Comparison of ENCODE assay signal across 23 cellular contexts in genomic region chr1:39044762-39045161, GRCh38. TPM values are rescaled to one million over a fixed set of nuclear protein-coding genes. Genes with fewer than 3 reads are reported as not detected.
A peak's percentile ranks its signal among the peaks of the same experiment; 100 is the strongest.
DNase-seq lines count a peak whose midpoint lies in the region; ATAC-seq and TF ChIP-seq lines count a peak whose summit lies in the region.
"Had no signal": no experiment of that assay in that cellular context is flagged by ENCODE, and none has a peak within 500 bp of the region (broad histone marks: within the 10 kb centered on the region; RNA-seq: fewer than 3 reads in every experiment).

No MANE protein-coding gene starts in this region.

- H3K4me1 Mint-ChIP-seq in CD8-positive, alpha-beta memory T cell, result peaks cover 0 to 1% (median 0%) of the 10 kb centered on the region in 3 donors

- H3K4me3 Mint-ChIP-seq in CD8-positive, alpha-beta memory T cell, result no peak overlapping the region
- H3K4me3 Mint-ChIP-seq: activated CD4-positive, alpha-beta memory T cell treated with anti-CD3 and anti-CD28 coated beads, Interleukin-2, amount 10 ng/mL, durations not matched to agents 7 days and 5 days; naive thymus-derived CD8-positive, alpha-beta T cell; T-helper 1 cell treated with Interleukin-12 subunit alpha and Interleukin-12 subunit beta and Interleukin-4 antibody, amounts not matched to agents 30 μg/mL and 1 μg/mL, for 36 hours had no signal

- no TSS peak for BruUV-seq in HCT116 (replicated peaks; lab: Mats Ljungman, UMichigan)

- no peak overlapping the region for H3K27ac ChIP-seq in HCT116 (ENCODE audit: low read depth, low read length)
- no peak overlapping the region for H3K27ac ChIP-seq in CD8-positive, alpha-beta memory T cell (ENCODE audit: low read depth, low read length)
- H3K27ac ChIP-seq: cardiac muscle cell, pancreas had no signal

- RAD21 ChIA-PET in HCT116 (lab: Charles Lee; ENCODE audit: low non-redundant PET in 1 of 2, low total read pairs in 2 of 2, uncharacterized antibody in 2 of 2, unreplicated experiment in 2 of 2), result no interaction called here

- no peaks in the 10 kb centered on the region for H3K27me3 Mint-ChIP-seq in CD8-positive, alpha-beta memory T cell
- H3K27me3 Mint-ChIP-seq: activated CD4-positive, alpha-beta memory T cell treated with anti-CD3 and anti-CD28 coated beads, Interleukin-2, amount 10 ng/mL, durations not matched to agents 7 days and 5 days; naive thymus-derived CD8-positive, alpha-beta T cell had no signal

- TF ChIP-seq RAD21 in HCT116 (IDR thresholded peaks at IDR 0.05; ENCODE audit: low read depth), result no peak

- ATAC-seq in HCT116, result peak; percentile 68
- no peak for ATAC-seq in HG03571 (IDR thresholded peaks at IDR 0.05; ENCODE audit: unreplicated experiment)
- ATAC-seq: heart left ventricle; naive thymus-derived CD8-positive, alpha-beta T cell; pancreas; right cardiac atrium; Right ventricle myocardium inferior had no signal

- peak overlapping the region in 3 of 8 donors; percentile 29 to 76 (median 67) for H3K27ac Mint-ChIP-seq in CD8-positive, alpha-beta memory T cell
- H3K27ac Mint-ChIP-seq: activated CD4-positive, alpha-beta memory T cell treated with anti-CD3 and anti-CD28 coated beads, Interleukin-2, amount 10 ng/mL, durations not matched to agents 7 days and 5 days; T-helper 1 cell treated with Interleukin-12 subunit alpha and Interleukin-12 subunit beta and Interleukin-4 antibody, amounts not matched to agents 30 μg/mL and 1 μg/mL, for 36 hours had no signal

- no peak overlapping the region for H3K4me3 ChIP-seq in HCT116 (replicated peaks in 1 of 2; ENCODE audit: low read depth in 1 of 2, low read length in 2 of 2)
- H3K4me3 ChIP-seq in CD8-positive, alpha-beta memory T cell (ENCODE audit: low read length), result no peak overlapping the region
- H3K4me3 ChIP-seq: cardiac muscle cell, heart left ventricle, pancreas had no signal

- H3K79me2 ChIP-seq in HCT116 (ENCODE audit: insufficient read depth, low read length), result no peaks in the 10 kb centered on the region

- intact Hi-C loops in HCT116 (cut with micrococcal nuclease), result no loop called here

- CTCF ChIA-PET in HCT116 (lab: Charles Lee), result no interaction called here
- CTCF ChIA-PET in CD8-positive, alpha-beta memory T cell (lab: Charles Lee), result no interaction called here

- no peak overlapping the region for H2AFZ ChIP-seq in HCT116 (ENCODE audit: low read depth, low read length, poor library complexity, severe bottlenecking)

- H3K9me3 ChIP-seq in HCT116 (ENCODE audit: control insufficient read depth in 1 of 2, insufficient read depth in 1 of 2, low read depth in 1 of 2, low read length in 2 of 2), result no peaks in the 10 kb centered on the region
- H3K9me3 ChIP-seq in CD8-positive, alpha-beta memory T cell (ENCODE audit: low read length), result no peaks in the 10 kb centered on the region
- H3K9me3 ChIP-seq: BE2C, heart left ventricle, pancreas had no signal

- in situ Hi-C loops in G401 (cut with HindIII; ENCODE audit: low sequenced_read_pairs), result no loop called here

- no peaks in the 10 kb centered on the region for H3K9me3 Mint-ChIP-seq in CD8-positive, alpha-beta memory T cell
- H3K9me3 Mint-ChIP-seq: activated CD4-positive, alpha-beta memory T cell treated with anti-CD3 and anti-CD28 coated beads, Interleukin-2, amount 10 ng/mL, durations not matched to agents 7 days and 5 days; naive thymus-derived CD8-positive, alpha-beta T cell; T-helper 1 cell treated with Interleukin-12 subunit alpha and Interleukin-12 subunit beta and Interleukin-4 antibody, amounts not matched to agents 30 μg/mL and 1 μg/mL, for 36 hours had no signal

- POLR2A ChIA-PET in HCT116 (lab: Charles Lee), result no interaction called here
- POLR2A ChIA-PET in CD8-positive, alpha-beta memory T cell (lab: Charles Lee), result no interaction called here

- no peak overlapping the region for H3K4me2 ChIP-seq in HCT116 (ENCODE audit: low read length)

- no peaks in the 10 kb centered on the region for H3K36me3 ChIP-seq in HCT116 (ENCODE audit: control insufficient read depth in 1 of 2, insufficient read depth in 2 of 2, low read length in 2 of 2)
- no peaks in the 10 kb centered on the region for H3K36me3 ChIP-seq in CD8-positive, alpha-beta memory T cell (ENCODE audit: insufficient read depth, low read length)
- H3K36me3 ChIP-seq: BE2C had no signal

- DNase-seq in NCI-H510A (lab: John Stamatoyannopoulos, UW) (peak; percentile 27), NCI-H510A treated with DMSO at 0.1 percent for 48 hours (lab: John Stamatoyannopoulos, UW) (no peak), HCT116 (ENCODE audit: low read depth, low spot score) (no peak), SW480 (ENCODE audit: low spot score) (peak; percentile 4), islet precursor cell (peak; percentile 53), G401 (ENCODE audit: low spot score) (no peak)
- no peak for DNase-seq in CD8-positive, alpha-beta memory T cell
- DNase-seq: activated CD4-positive, alpha-beta memory T cell treated with anti-CD3 and anti-CD28 coated beads, Interleukin-2, amount 10 ng/mL, durations not matched to agents 7 days and 5 days; activated naive CD4-positive, alpha-beta T cell; activated T-cell treated with anti-CD3 and anti-CD28 coated beads, Interleukin-2, amount 50 U/mL, for 1 hour; anterior cingulate cortex; BE2C; Calu3; heart left ventricle; IMR-90; naive thymus-derived CD8-positive, alpha-beta T cell; NCI-H146; right cardiac atrium had no signal

- no peaks in the 10 kb centered on the region for H3K27me3 ChIP-seq in HCT116 (ENCODE audit: insufficient read depth, low read length)
- H3K27me3 ChIP-seq in CD8-positive, alpha-beta memory T cell (ENCODE audit: insufficient read depth, low read length, poor library complexity, severe bottlenecking), result no peaks in the 10 kb centered on the region
- H3K27me3 ChIP-seq: BE2C, cardiac muscle cell, heart left ventricle, pancreas had no signal

- no peaks in the 10 kb centered on the region for H4K20me1 ChIP-seq in HCT116 (ENCODE audit: insufficient read depth)

- no peak for TF ChIP-seq POLR2A in HCT116 (IDR thresholded peaks at IDR 0.05; ENCODE audit: borderline replicate concordance, extremely low read depth, insufficient read depth, insufficient read length)

- H3K4me1 ChIP-seq in HCT116 (ENCODE audit: control insufficient read depth in 1 of 2, insufficient read depth in 2 of 2, low read length in 2 of 2), result peaks cover 4 to 5% of the 10 kb centered on the region in 2 experiments; a peak in 3 of 4 replicates
- H3K4me1 ChIP-seq in CD8-positive, alpha-beta memory T cell (ENCODE audit: insufficient read depth, low read length), result peaks cover 2% of the 10 kb centered on the region
- H3K4me1 ChIP-seq: BE2C, pancreas had no signal

- H3K36me3 Mint-ChIP-seq in CD8-positive, alpha-beta memory T cell, result peaks cover 5 to 46% (median 18%) of the 10 kb centered on the region in 3 donors

- H3K9me2 ChIP-seq in HCT116 (ENCODE audit: insufficient read depth), result no peaks in the 10 kb centered on the region

- H3K9ac ChIP-seq in HCT116 (ENCODE audit: low read length), result no peak overlapping the region

- no peak for TF ChIP-seq CTCF in HCT116 (IDR thresholded peaks at IDR 0.05 in 2 of 3, conservative IDR thresholded peaks at IDR 0.05 in 1 of 3; ENCODE audit: borderline replicate concordance in 1 of 3, insufficient read depth in 1 of 3, low read depth in 2 of 3, low read length in 2 of 3)

TF ChIP-seq in HCT116, 20 proteins besides CTCF, POLR2A, EP300 and RAD21 (continues in another document):
- TF ChIP-seq YY1 (IDR thresholded peaks at IDR 0.05; ENCODE audit: extremely low read depth, insufficient replicate concordance, low read depth, low read length) (no peak), TCF7L2 (IDR thresholded peaks at IDR 0.05; ENCODE audit: borderline replicate concordance, extremely low read depth, insufficient read depth, insufficient read length) (no peak), REST (IDR thresholded peaks at IDR 0.05; ENCODE audit: low read depth) (no peak), SRF (IDR thresholded peaks at IDR 0.05; ENCODE audit: low read depth) (no peak), SP1 (IDR thresholded peaks at IDR 0.05; ENCODE audit: low read depth) (no peak), CBX3 (IDR thresholded peaks at IDR 0.05; ENCODE audit: low read depth) (no peak), MAX (IDR thresholded peaks at IDR 0.05) (no peak), CEBPB (IDR thresholded peaks at IDR 0.05; ENCODE audit: low read depth) (no peak), FOSL1 (IDR thresholded peaks at IDR 0.05; ENCODE audit: low read depth) (no peak)

RNA-seq across cellular contexts. Expression of gene NDUFS5, which starts 18.6 kb away (rescaled TPM):
- 263 TPM for total RNA-seq in HCT116 (2021; ENCODE audit: unreplicated experiment)
- polyA plus RNA-seq in HCT116 (2012), result 648 and 649 TPM in 2 replicates
- 100 to 1,000 TPM; 174 to 192 TPM for total RNA-seq in CD8-positive, alpha-beta memory T cell
- polyA plus RNA-seq in CD8-positive, alpha-beta memory T cell, result 594 TPM
- total RNA-seq in G401 (2014; rRNA removed; shearing (Covaris generic)), result 764 and 816 TPM in 2 replicates

RNA-seq across cellular contexts. Expression of gene AKIRIN1, which starts 53.7 kb away (rescaled TPM):
- 60.0 TPM for total RNA-seq in HCT116 (2021; ENCODE audit: unreplicated experiment)
- polyA plus RNA-seq in HCT116 (2012), result 22.2 and 29.2 TPM in 2 replicates
- 10 to 100 TPM; 82.6 to 84.2 TPM for total RNA-seq in CD8-positive, alpha-beta memory T cell
- polyA plus RNA-seq in CD8-positive, alpha-beta memory T cell, result 118 TPM
- 76.7 and 107 TPM in 2 replicates for total RNA-seq in G401 (2014; rRNA removed; shearing (Covaris generic))

Comparison
In these comparisons a context has a peak if more than half of its experiments do, and no peak if none do; other contexts are left out.
1. DNase-seq: peak in NCI-H510A (single experiment), SW480 (single experiment) and islet precursor cell (single experiment); none in NCI-H510A treated with DMSO at 0.1 percent for 48 hours (single experiment), HCT116 (single experiment), CD8-positive, alpha-beta memory T cell (0 of 5) and G401 (single experiment).